ENCODE assay signal across 8 cellular contexts in genomic region chr19:42285546-42285945, GRCh38. TPM values are rescaled to one million over a fixed set of nuclear protein-coding genes. Genes with fewer than 3 reads are reported as not detected.
DNase-seq lines count a peak whose midpoint lies in the region; ATAC-seq and TF ChIP-seq lines count a peak whose summit lies in the region.

No MANE protein-coding gene starts in this region.

- ATAC-seq in GM21447 (IDR thresholded peaks at IDR 0.05; ENCODE audit: unreplicated experiment) = no peak

- no peaks in the 10 kb centered on the region for H3K27me3 ChIP-seq in BJ (ENCODE audit: control insufficient read depth, insufficient read depth, low read length)

- H3K36me3 Mint-ChIP-seq in nephron (ENCODE audit: low read depth) = no peaks in the 10 kb centered on the region

- peaks cover 4% of the 10 kb centered on the region for H3K27me3 Mint-ChIP-seq in nephron (ENCODE audit: low read depth)

- CTCF ChIA-PET in BJ (lab: Yijun Ruan, JAX) = interaction anchor here (1.0 to 2.2 kb wide), 5 partner anchors 10 to 69 kb away, joined by 3 to 11 read pairs (median 4); partner anchors contain the start of gene GSK3A

- H3K4me3 ChIP-seq in BJ (ENCODE audit: low read depth, low read length) = peak overlapping the region; percentile 66; the same call in 1 of the 2 replicates
- peak overlapping the region; percentile 76 for H3K4me3 ChIP-seq in Jurkat, Clone E6-1 (ENCODE audit: low read length)

- H3K27ac ChIP-seq in cingulate gyrus (ENCODE audit: low read depth, low read length) = peak overlapping the region; percentile 94

- TF ChIP-seq CTCF in BJ (IDR thresholded peaks at IDR 0.05; ENCODE audit: insufficient read depth, low read depth, low read length) (no peak), nephron (IDR thresholded peaks at IDR 0.05; ENCODE audit: unreplicated experiment in 3 of 3) (no peak)

- peaks cover 34% of the 10 kb centered on the region for H3K36me3 ChIP-seq in BJ (ENCODE audit: control insufficient read depth, insufficient read depth, low read length)

- peak overlapping the region; percentile 89 to 98 (median 97) for H3K27ac Mint-ChIP-seq in nephron

- POLR2A ChIA-PET in BJ (lab: Charles Lee) = no interaction called here

- peak overlapping the region; percentile 94 to 99 (median 99) for H3K4me3 Mint-ChIP-seq in nephron

- H3K9me3 Mint-ChIP-seq in nephron = no peaks in the 10 kb centered on the region

- no peak for DNase-seq in BJ (ENCODE audit: low read depth)
- no peak for DNase-seq in Jurkat, Clone E6-1 (ENCODE audit: low read depth, low spot score)
- DNase-seq in 8988T = no peak
- no peak for DNase-seq in RKO (ENCODE audit: low spot score)
- no peak for DNase-seq in GF-D8 (lab: John Stamatoyannopoulos, UW)

- H3K4me1 Mint-ChIP-seq in nephron = peaks cover 17% of the 10 kb centered on the region

RNA-seq across cellular contexts. Expression of gene PRR19, which starts 16.4 kb away (rescaled TPM):
- 0.43 and 0.93 TPM in 2 replicates for polyA plus RNA-seq in BJ (2011; rRNA removed)
- polyA minus RNA-seq in BJ (2011; rRNA and poly(A)+ RNA removed) = 0.26 and 0.66 TPM in 2 replicates
- 0.87 TPM for polyA plus RNA-seq in Jurkat, Clone E6-1 (2012; ENCODE audit: insufficient read depth, insufficient read length)

RNA-seq across cellular contexts. Expression of gene CIC, which starts 16.5 kb away (rescaled TPM):
- 3.5 and 7.0 TPM in 2 replicates for polyA plus RNA-seq in BJ (2011; rRNA removed)
- 5.2 and 7.9 TPM in 2 replicates for polyA minus RNA-seq in BJ (2011; rRNA and poly(A)+ RNA removed)
- polyA plus RNA-seq in Jurkat, Clone E6-1 (2012; ENCODE audit: insufficient read depth, insufficient read length) = 33.3 TPM

RNA-seq across cellular contexts. Expression of gene PAFAH1B3, which starts 16.9 kb away (rescaled TPM):
- 24.7 and 35.7 TPM in 2 replicates for polyA plus RNA-seq in BJ (2011; rRNA removed)
- 40.2 and 58.4 TPM in 2 replicates for polyA minus RNA-seq in BJ (2011; rRNA and poly(A)+ RNA removed)
- 247 TPM for polyA plus RNA-seq in Jurkat, Clone E6-1 (2012; ENCODE audit: insufficient read depth, insufficient read length)

RNA-seq across cellular contexts. Expression of gene TMEM145, which starts 27.6 kb away (rescaled TPM):
- 0.07 TPM in 1 of 2 replicates, not detected in the other for polyA plus RNA-seq in BJ (2011; rRNA removed)
- 0.81 and 0.98 TPM in 2 replicates for polyA minus RNA-seq in BJ (2011; rRNA and poly(A)+ RNA removed)
- polyA plus RNA-seq in Jurkat, Clone E6-1 (2012; ENCODE audit: insufficient read depth, insufficient read length) = 2.8 TPM

RNA-seq across cellular contexts. Expression of gene ERF, which starts 30.6 kb away (rescaled TPM):
- 47.4 and 51.4 TPM in 2 replicates for polyA plus RNA-seq in BJ (2011; rRNA removed)
- 41.5 and 62.0 TPM in 2 replicates for polyA minus RNA-seq in BJ (2011; rRNA and poly(A)+ RNA removed)
- 28.7 TPM for polyA plus RNA-seq in Jurkat, Clone E6-1 (2012; ENCODE audit: insufficient read depth, insufficient read length)
